6 cellular contexts compared by ENCODE assay signal in genomic region chr9:21334603-21334968, GRCh38. TPM values are rescaled to one million over a fixed set of nuclear protein-coding genes. Genes with fewer than 3 reads are reported as not detected.
A peak's percentile ranks its signal among the peaks of the same experiment; 100 is the strongest.
DNase-seq lines count a peak whose midpoint lies in the region; ATAC-seq and TF ChIP-seq lines count a peak whose summit lies in the region.

No MANE protein-coding gene starts in this region.

- H3K36me3 ChIP-seq in rectal smooth muscle tissue (ENCODE audit: control insufficient read depth, insufficient read depth, low read length): peaks cover 5% of the 10 kb centered on the region

- peak overlapping the region; percentile 100 for H3K9ac ChIP-seq in rectal smooth muscle tissue (ENCODE audit: low read length)

- peak; percentile 18 for ATAC-seq in GM18873 (IDR thresholded peaks at IDR 0.05; ENCODE audit: low FRiP score, unreplicated experiment)
- peak; percentile 18 for ATAC-seq in HG03520 (IDR thresholded peaks at IDR 0.05; ENCODE audit: unreplicated experiment)

- TF ChIP-seq CTCF in dorsolateral prefrontal cortex (IDR thresholded peaks at IDR 0.05 in 54 of 56, conservative IDR thresholded peaks at IDR 0.05 in 2 of 56; ENCODE audit: low read depth in 1 of 56, partially characterized antibody in 56 of 56): no peak

- DNase-seq in dorsolateral prefrontal cortex (peak in 1 of 10 donors; percentile 11), germinal center (ENCODE audit: low spot score) (no peak), DMS114 treated with DMSO at 0.1 percent for 48 hours (lab: John Stamatoyannopoulos, UW; ENCODE audit: unreplicated experiment) (no peak)

- H3K27me3 ChIP-seq in dorsolateral prefrontal cortex: no peaks in the 10 kb centered on the region
- no peaks in the 10 kb centered on the region for H3K27me3 ChIP-seq in rectal smooth muscle tissue (ENCODE audit: control insufficient read depth, insufficient read depth, low read length)

- peak overlapping the region; percentile 73 to 98 (median 93) for H3K27ac ChIP-seq in dorsolateral prefrontal cortex
- peak overlapping the region; percentile 95 for H3K27ac ChIP-seq in rectal smooth muscle tissue (ENCODE audit: low read depth, low read length)

- intact Hi-C loops in dorsolateral prefrontal cortex (cut with DNase I): loop anchor here in 1 of 2 donors (2.0 kb wide), 1 partner anchor 68 kb away; no protein-coding TSS in a partner anchor

- H3K4me3 ChIP-seq in dorsolateral prefrontal cortex: peak overlapping the region; percentile 61 to 98 (median 89)
- peak overlapping the region; percentile 100 for H3K4me3 ChIP-seq in rectal smooth muscle tissue (ENCODE audit: low read length)

- peaks cover 18% of the 10 kb centered on the region for H3K4me1 ChIP-seq in rectal smooth muscle tissue (ENCODE audit: control insufficient read depth, insufficient read depth, low read length)

RNA-seq across cellular contexts. Expression of gene KLHL9, which starts 0.6 kb away (rescaled TPM):
- 10 to 100 TPM; 15.6 to 29.5 (median 24.9) TPM for total RNA-seq in dorsolateral prefrontal cortex

RNA-seq across cellular contexts. Expression of gene IFNA6, which starts 16.1 kb away (rescaled TPM):
- 1 to 10 TPM in 5 of 120 experiments, under 1 TPM in 40, not detected in 75; 0.26 to 1.7 (median 0.63) TPM for total RNA-seq in dorsolateral prefrontal cortex

RNA-seq across cellular contexts. Expression of gene IFNA5, which starts 29.5 kb away (rescaled TPM):
- total RNA-seq in dorsolateral prefrontal cortex: 1 to 10 TPM in 1 of 120 experiments, under 1 TPM in 8, not detected in 111; 0.43 to 1.1 (median 0.52) TPM

RNA-seq across cellular contexts. Expression of gene IFNA13, which starts 33.3 kb away (rescaled TPM):
- total RNA-seq in dorsolateral prefrontal cortex: 1 to 10 TPM in 54 of 120 experiments, under 1 TPM in 34, not detected in 32; 0.41 to 6.2 (median 1.3) TPM

RNA-seq across cellular contexts. Expression of gene IFNA2, which starts 50.6 kb away (rescaled TPM):
- total RNA-seq in dorsolateral prefrontal cortex: 1 to 10 TPM in 67 of 120 experiments, under 1 TPM in 38, not detected in 15; 0.36 to 3.6 (median 1.3) TPM
